Comparison of ENCODE assay signal across 32 cellular contexts in genomic region chr9:14369011-14369410, GRCh38. TPM values are rescaled to one million over a fixed set of nuclear protein-coding genes. Genes with fewer than 3 reads are reported as not detected.
"Had no signal": no experiment of that assay in that cellular context is flagged by ENCODE, and none has a peak within 500 bp of the region (broad histone marks: within the 10 kb centered on the region; RNA-seq: fewer than 3 reads in every experiment).

No MANE protein-coding gene starts in this region.

- H3K27me3 ChIP-seq: ascending aorta, brain microvascular endothelial cell, breast epithelium, cardiac muscle cell had no signal

- H3K36me3 ChIP-seq: ascending aorta, brain microvascular endothelial cell, breast epithelium, cardiac muscle cell had no signal

- H3K4me3 ChIP-seq: ascending aorta, breast epithelium, cardiac muscle cell had no signal

- H3K4me1 ChIP-seq: breast epithelium had no signal

- FAIRE-seq: TTC549 had no signal

- H3K9me3 ChIP-seq: ascending aorta, breast epithelium had no signal

- H3K27ac ChIP-seq: ascending aorta, brain microvascular endothelial cell, breast epithelium, cardiac muscle cell, VCaP had no signal

- ATAC-seq: activated CD8-positive, alpha-beta memory T cell treated with anti-CD3 and anti-CD28 coated beads, Interleukin-2, amount 10 ng/mL, durations not matched to agents 7 days and 5 days; activated CD8-positive, alpha-beta T cell treated with anti-CD3 and anti-CD28 coated beads, Interleukin-2, amount 10 ng/mL, durations not matched to agents 7 days and 5 days; activated naive CD8-positive, alpha-beta T cell treated with anti-CD3 and anti-CD28 coated beads, Interleukin-2, amount 50 U/mL, for 24 hours had no signal

- DNase-seq: activated B cell treated with CpG ODN at 0.5 μM for 24 hours; activated CD4-positive, alpha-beta memory T cell treated with anti-CD3 and anti-CD28 coated beads, Interleukin-2, amount 10 ng/mL, durations not matched to agents 7 days and 5 days; activated CD4-positive, alpha-beta T cell treated with anti-CD3 and anti-CD28 coated beads for 48 hours; activated CD4-positive, alpha-beta T cell treated with anti-CD3 and anti-CD28 coated beads, Interleukin-2, amount 10 ng/mL, durations not matched to agents 7 days and 5 days; activated CD4-positive, alpha-beta T cell treated with anti-CD3 and anti-CD28 coated beads, Interleukin-2, amount 50 U/mL, for 48 hours; activated CD4-positive, CD25-positive, alpha-beta regulatory T cell treated with anti-CD3 and anti-CD28 coated beads, Interleukin-2, amount 50 U/mL, for 72 hours; activated CD8-positive, alpha-beta memory T cell treated with anti-CD3 and anti-CD28 coated beads for 24 hours; activated CD8-positive, alpha-beta memory T cell treated with anti-CD3 and anti-CD28 coated beads, Interleukin-2, amount 10 ng/mL, durations not matched to agents 7 days and 5 days; activated CD8-positive, alpha-beta memory T cell treated with anti-CD3 and anti-CD28 coated beads, Interleukin-2, amount 50 U/mL, for 48 hours; activated CD8-positive, alpha-beta T cell treated with anti-CD3 and anti-CD28 coated beads, Interleukin-2, amount 10 ng/mL, durations not matched to agents 7 days and 5 days; activated effector memory CD4-positive, alpha-beta T cell treated with Interleukin-2 at 50 U/mL for 16 hours; activated gamma-delta T cell; activated naive CD4-positive, alpha-beta T cell treated with anti-CD3 and anti-CD28 coated beads, Interleukin-2, amount 10 ng/mL, durations not matched to agents 7 days and 5 days; activated naive CD4-positive, alpha-beta T cell treated with Interleukin-2 at 50 U/mL for 16 hours; activated naive CD8-positive, alpha-beta T cell treated with anti-CD3 and anti-CD28 coated beads, Interleukin-2, amount 10 ng/mL, durations not matched to agents 7 days and 5 days; activated naive CD8-positive, alpha-beta T cell treated with anti-CD3 and anti-CD28 coated beads, Interleukin-2, amount 50 U/mL, for 24 hours; activated T-cell treated with anti-CD3 and anti-CD28 coated beads, Interleukin-2, amount 50 U/mL, for 24 hours; activated T-cell treated with anti-CD3 and anti-CD28 coated beads, Interleukin-2, amount 50 U/mL, for 48 hours; amygdala; anterior cingulate cortex; brain microvascular endothelial cell; caudate nucleus; cerebellar nuclear complex; T-helper 1 cell; T-helper 2 cell; T-helper 9 cell had no signal

RNA-seq across cellular contexts. Expression of gene NFIB, which starts 55.1 kb away (rescaled TPM):
- total RNA-seq: activated B cell treated with CpG ODN at 0.5 μM for 24 hours; activated CD4-positive, alpha-beta memory T cell treated with anti-CD3 and anti-CD28 coated beads, Interleukin-2, amount 10 ng/mL, durations not matched to agents 7 days and 5 days; activated CD4-positive, alpha-beta T cell treated with anti-CD3 and anti-CD28 coated beads, Interleukin-2, amount 10 ng/mL, durations not matched to agents 7 days and 5 days; activated CD8-positive, alpha-beta memory T cell treated with anti-CD3 and anti-CD28 coated beads, Interleukin-2, amount 10 ng/mL, durations not matched to agents 7 days and 5 days; activated CD8-positive, alpha-beta T cell treated with anti-CD3 and anti-CD28 coated beads, Interleukin-2, amount 10 ng/mL, durations not matched to agents 7 days and 5 days; activated naive CD8-positive, alpha-beta T cell treated with anti-CD3 and anti-CD28 coated beads, Interleukin-2, amount 10 ng/mL, durations not matched to agents 7 days and 5 days; activated T-helper 2 cell treated with anti-CD3 and anti-CD28 coated beads, Interferon-gamma antibody, Interleukin-2, Interleukin-4, amounts not matched to agents 10 μg/mL and 5 μg/mL and 100 μg/mL, durations not matched to agents 14 hours and 24 hours and 36 hours had no signal
